Comparison of ENCODE assay signal across 16 cellular contexts in genomic region chrX:112819013-112819635, GRCh38. TPM values are rescaled to one million over a fixed set of nuclear protein-coding genes. Genes with fewer than 3 reads are reported as not detected.
DNase-seq lines count a peak whose midpoint lies in the region; ATAC-seq and TF ChIP-seq lines count a peak whose summit lies in the region.
"Had no signal": no experiment of that assay in that cellular context is flagged by ENCODE, and none has a peak within 500 bp of the region (broad histone marks: within the 10 kb centered on the region; RNA-seq: fewer than 3 reads in every experiment).

No MANE protein-coding gene starts in this region.

- DNase-seq in NCI-H748 (lab: John Stamatoyannopoulos, UW; ENCODE audit: unreplicated experiment) (peak; percentile 5), NCI-H748 treated with DMSO at 0.1 percent for 48 hours (lab: John Stamatoyannopoulos, UW) (no peak), cardiac fibroblast (ENCODE audit: low read depth in 2 of 2) (peak; percentile 33 to 59), kidney epithelial cell (ENCODE audit: low read depth) (peak; percentile 44), type B pancreatic cell (ENCODE audit: extremely low spot score, unreplicated experiment) (no peak)
- DNase-seq in naive thymus-derived CD8-positive, alpha-beta T cell = no peak
- DNase-seq: activated CD4-positive, alpha-beta T cell treated with anti-CD3 and anti-CD28 coated beads, Interleukin-2, amount 50 U/mL, for 48 hours; GF-D8; NCI-H82; SW 1271; upper lobe of left lung had no signal

- peaks cover 50% of the 10 kb centered on the region for H3K36me3 Mint-ChIP-seq in type B pancreatic cell
- peaks cover 0 to 8% (median 1%) of the 10 kb centered on the region in 3 donors for H3K36me3 Mint-ChIP-seq in naive thymus-derived CD8-positive, alpha-beta T cell
- H3K36me3 Mint-ChIP-seq: activated naive CD4-positive, alpha-beta T cell treated with anti-CD3 and anti-CD28 coated beads, Interleukin-2, amount 50 U/mL, for 24 hours had no signal

- no peaks in the 10 kb centered on the region for H3K27me3 ChIP-seq in kidney epithelial cell (ENCODE audit: control insufficient read depth, insufficient read depth, low read length)
- H3K27me3 ChIP-seq: ovary, upper lobe of left lung had no signal

- H3K4me3 ChIP-seq in cardiac fibroblast (replicated peaks in 1 of 2; ENCODE audit: low read depth in 2 of 2, low read length in 2 of 2) (no peak overlapping the region), kidney epithelial cell (ENCODE audit: low read depth, low read length) (no peak overlapping the region)
- H3K4me3 ChIP-seq: A549, ovary, upper lobe of left lung had no signal

- TF ChIP-seq CTCF in cardiac fibroblast (IDR thresholded peaks at IDR 0.05; ENCODE audit: low read depth, low read length) (no peak), kidney epithelial cell (IDR thresholded peaks at IDR 0.05; ENCODE audit: insufficient read depth, low read length, poor library complexity, severe bottlenecking) (no peak), type B pancreatic cell (conservative IDR thresholded peaks at IDR 0.05) (no peak)

- H3K9me3 Mint-ChIP-seq in type B pancreatic cell = no peaks in the 10 kb centered on the region
- H3K9me3 Mint-ChIP-seq in naive thymus-derived CD8-positive, alpha-beta T cell = no peaks in the 10 kb centered on the region
- H3K9me3 Mint-ChIP-seq: activated naive CD4-positive, alpha-beta T cell treated with anti-CD3 and anti-CD28 coated beads, Interleukin-2, amount 50 U/mL, for 24 hours had no signal

- no peaks in the 10 kb centered on the region for H3K27me3 Mint-ChIP-seq in type B pancreatic cell
- H3K27me3 Mint-ChIP-seq in naive thymus-derived CD8-positive, alpha-beta T cell = no peaks in the 10 kb centered on the region
- H3K27me3 Mint-ChIP-seq: activated naive CD4-positive, alpha-beta T cell treated with anti-CD3 and anti-CD28 coated beads, Interleukin-2, amount 50 U/mL, for 24 hours had no signal

- peak overlapping the region; percentile 59 for H3K4me3 Mint-ChIP-seq in type B pancreatic cell
- H3K4me3 Mint-ChIP-seq in naive thymus-derived CD8-positive, alpha-beta T cell = no peak overlapping the region
- H3K4me3 Mint-ChIP-seq: activated naive CD4-positive, alpha-beta T cell treated with anti-CD3 and anti-CD28 coated beads, Interleukin-2, amount 50 U/mL, for 24 hours had no signal

- peak overlapping the region; percentile 52 for H3K27ac Mint-ChIP-seq in type B pancreatic cell
- no peak overlapping the region for H3K27ac Mint-ChIP-seq in naive thymus-derived CD8-positive, alpha-beta T cell
- H3K27ac Mint-ChIP-seq: activated naive CD4-positive, alpha-beta T cell treated with anti-CD3 and anti-CD28 coated beads, Interleukin-2, amount 50 U/mL, for 24 hours had no signal

- POLR2A ChIA-PET in naive thymus-derived CD8-positive, alpha-beta T cell (lab: Charles Lee) = no interaction called here

- no peak for ATAC-seq in GM18502 (IDR thresholded peaks at IDR 0.05; ENCODE audit: poor library complexity, unreplicated experiment)
- ATAC-seq in naive thymus-derived CD8-positive, alpha-beta T cell = no peak
- ATAC-seq in GM21360 (IDR thresholded peaks at IDR 0.05; ENCODE audit: unreplicated experiment) = no peak
- ATAC-seq: A549 had no signal

- no peaks in the 10 kb centered on the region for H3K36me3 ChIP-seq in kidney epithelial cell (ENCODE audit: control insufficient read depth, insufficient read depth, low read length)
- H3K36me3 ChIP-seq: ovary, upper lobe of left lung had no signal

- peaks cover 42% of the 10 kb centered on the region for H3K4me1 Mint-ChIP-seq in type B pancreatic cell (ENCODE audit: unreplicated experiment)
- peaks cover 0 to 2% (median 0%) of the 10 kb centered on the region in 4 donors for H3K4me1 Mint-ChIP-seq in naive thymus-derived CD8-positive, alpha-beta T cell
- H3K4me1 Mint-ChIP-seq: activated naive CD4-positive, alpha-beta T cell treated with anti-CD3 and anti-CD28 coated beads, Interleukin-2, amount 50 U/mL, for 24 hours had no signal

RNA-seq across cellular contexts. Expression of gene AMOT, which starts 21.5 kb away (rescaled TPM):
- total RNA-seq in kidney epithelial cell (36.5 and 39.6 TPM in 2 replicates), type B pancreatic cell (ENCODE audit: low replicate concordance) (235 and 507 TPM in 2 replicates)
- total RNA-seq in naive thymus-derived CD8-positive, alpha-beta T cell = 1 to 10 TPM; 2.4 to 2.7 TPM
- 1 to 10 TPM; 1.3 to 3.3 (median 2.4) TPM for polyA plus RNA-seq in naive thymus-derived CD8-positive, alpha-beta T cell

Comparison
In these comparisons a context has a peak if more than half of its experiments do, and no peak if none do; other contexts are left out.
1. DNase-seq: peak in NCI-H748 (single experiment), cardiac fibroblast (2 of 2) and kidney epithelial cell (single experiment); none in NCI-H748 treated with DMSO at 0.1 percent for 48 hours (single experiment), type B pancreatic cell (single experiment) and naive thymus-derived CD8-positive, alpha-beta T cell (0 of 10).
2. RNA of gene AMOT, which starts 21.5 kb away (total RNA-seq): 235 to 507 TPM in type B pancreatic cell and 36.5 to 39.6 TPM in kidney epithelial cell; 2.4 to 2.7 TPM in naive thymus-derived CD8-positive, alpha-beta T cell; every median in the first group is over 10 times any median in the second.